Comparison of ENCODE assay signal across 19 cellular contexts in genomic region chr6:13679996-13680395, GRCh38. TPM values are rescaled to one million over a fixed set of nuclear protein-coding genes. Genes with fewer than 3 reads are reported as not detected.
DNase-seq lines count a peak whose midpoint lies in the region; ATAC-seq and TF ChIP-seq lines count a peak whose summit lies in the region.
"Had no signal": no experiment of that assay in that cellular context is flagged by ENCODE, and none has a peak within 500 bp of the region (broad histone marks: within the 10 kb centered on the region; RNA-seq: fewer than 3 reads in every experiment).

No MANE protein-coding gene starts in this region.

- no peak overlapping the region for H3K27ac Mint-ChIP-seq in T-helper 2 cell treated with Interferon-gamma antibody and Interleukin-4, amounts not matched to agents 5 μg/mL and 100 μg/mL, for 36 hours
- peak overlapping the region; percentile 22 to 93 (median 51) for H3K27ac Mint-ChIP-seq in CD4-positive, CD25-positive, alpha-beta regulatory T cell
- H3K27ac Mint-ChIP-seq in activated naive CD8-positive, alpha-beta T cell treated with anti-CD3 and anti-CD28 coated beads, Interleukin-2, amount 10 ng/mL, durations not matched to agents 7 days and 5 days = peak overlapping the region; percentile 14
- H3K27ac Mint-ChIP-seq: H9 had no signal

- H3K4me3 Mint-ChIP-seq in T-helper 2 cell treated with Interferon-gamma antibody and Interleukin-4, amounts not matched to agents 5 μg/mL and 100 μg/mL, for 36 hours = peak overlapping the region; percentile 20
- peak overlapping the region in 3 of 4 donors; percentile 20 to 83 (median 24) for H3K4me3 Mint-ChIP-seq in CD4-positive, CD25-positive, alpha-beta regulatory T cell
- no peak overlapping the region for H3K4me3 Mint-ChIP-seq in activated naive CD8-positive, alpha-beta T cell treated with anti-CD3 and anti-CD28 coated beads, Interleukin-2, amount 10 ng/mL, durations not matched to agents 7 days and 5 days
- H3K4me3 Mint-ChIP-seq: H9 had no signal

- H3K9me3 Mint-ChIP-seq in T-helper 2 cell treated with Interferon-gamma antibody and Interleukin-4, amounts not matched to agents 5 μg/mL and 100 μg/mL, for 36 hours = peaks cover 30% of the 10 kb centered on the region
- H3K9me3 Mint-ChIP-seq in CD4-positive, CD25-positive, alpha-beta regulatory T cell = peaks cover 0 to 10% (median 6%) of the 10 kb centered on the region in 7 donors
- peaks cover 7% of the 10 kb centered on the region for H3K9me3 Mint-ChIP-seq in activated naive CD8-positive, alpha-beta T cell treated with anti-CD3 and anti-CD28 coated beads, Interleukin-2, amount 10 ng/mL, durations not matched to agents 7 days and 5 days

- POLR2A ChIA-PET in HEK293 (lab: Yijun Ruan, JAX) = interaction anchor here (1.0 kb wide), 1 partner anchor 63 kb away, joined by 3 read pairs; no protein-coding TSS in a partner anchor
- POLR2A ChIA-PET in activated naive CD8-positive, alpha-beta T cell treated with anti-CD3 and anti-CD28 coated beads, Interleukin-2, amount 10 ng/mL, durations not matched to agents 7 days and 5 days (lab: Charles Lee) = interaction anchor here (1.2 to 2.4 kb wide), 2 partner anchors 10 to 31 kb away, joined by 4 to 16 read pairs; partner anchors contain the start of gene RANBP9

- H3K27me3 ChIP-seq in CD4-positive, CD25-positive, alpha-beta regulatory T cell (ENCODE audit: control insufficient read depth, insufficient read depth, low read length) = no peaks in the 10 kb centered on the region
- H3K27me3 ChIP-seq: BE2C had no signal

- H3K36me3 ChIP-seq in CD4-positive, CD25-positive, alpha-beta regulatory T cell (ENCODE audit: control insufficient read depth, insufficient read depth, low read length) = peaks cover 5% of the 10 kb centered on the region
- peaks cover 0 to 5% of the 10 kb centered on the region in 2 experiments; a peak in 1 of 3 replicates for H3K36me3 ChIP-seq in HEK293 (ENCODE audit: control insufficient read depth in 2 of 2, insufficient read depth in 1 of 2, low read length in 2 of 2)
- H3K36me3 ChIP-seq: BE2C had no signal

- no peak for ATAC-seq in CD4-positive, CD25-positive, alpha-beta regulatory T cell (ENCODE audit: low read depth in 2 of 2)
- ATAC-seq in activated naive CD8-positive, alpha-beta T cell treated with anti-CD3 and anti-CD28 coated beads, Interleukin-2, amount 10 ng/mL, durations not matched to agents 7 days and 5 days (ENCODE audit: low read depth) = no peak
- ATAC-seq in GM21360 (IDR thresholded peaks at IDR 0.05; ENCODE audit: unreplicated experiment) = no peak
- ATAC-seq: PC-3 had no signal

- peak overlapping the region; percentile 86 for H3K27ac ChIP-seq in CD4-positive, CD25-positive, alpha-beta regulatory T cell (ENCODE audit: insufficient read depth, low read length, poor library complexity, severe bottlenecking)
- H3K27ac ChIP-seq in HEK293 (ENCODE audit: extremely low read depth, low read depth, low read length) = no peak overlapping the region
- H3K27ac ChIP-seq: HL-60 had no signal

- peaks cover 7 to 9% of the 10 kb centered on the region in 2 experiments for H3K9me3 ChIP-seq in CD4-positive, CD25-positive, alpha-beta regulatory T cell (ENCODE audit: control insufficient read depth in 2 of 2, low read length in 2 of 2)
- no peaks in the 10 kb centered on the region for H3K9me3 ChIP-seq in HEK293 (ENCODE audit: control insufficient read depth, insufficient read depth, low read depth, low read length)
- H3K9me3 ChIP-seq: BE2C had no signal

- H3K36me3 Mint-ChIP-seq in T-helper 2 cell treated with Interferon-gamma antibody and Interleukin-4, amounts not matched to agents 5 μg/mL and 100 μg/mL, for 36 hours (ENCODE audit: low read depth) = peaks cover 44% of the 10 kb centered on the region
- peaks cover 11% of the 10 kb centered on the region for H3K36me3 Mint-ChIP-seq in CD4-positive, CD25-positive, alpha-beta regulatory T cell
- H3K36me3 Mint-ChIP-seq in activated naive CD8-positive, alpha-beta T cell treated with anti-CD3 and anti-CD28 coated beads, Interleukin-2, amount 10 ng/mL, durations not matched to agents 7 days and 5 days = peaks cover 38% of the 10 kb centered on the region

- peaks cover 53% of the 10 kb centered on the region for H3K4me1 ChIP-seq in CD4-positive, CD25-positive, alpha-beta regulatory T cell (ENCODE audit: control insufficient read depth, insufficient read depth, low read length, poor library complexity, severe bottlenecking)
- H3K4me1 ChIP-seq in HEK293 (ENCODE audit: control insufficient read depth, insufficient read depth, low read length) = peaks cover 10% of the 10 kb centered on the region
- H3K4me1 ChIP-seq: BE2C had no signal

- peaks cover 41% of the 10 kb centered on the region for H3K4me1 Mint-ChIP-seq in T-helper 2 cell treated with Interferon-gamma antibody and Interleukin-4, amounts not matched to agents 5 μg/mL and 100 μg/mL, for 36 hours (ENCODE audit: low read depth)
- H3K4me1 Mint-ChIP-seq in CD4-positive, CD25-positive, alpha-beta regulatory T cell = peaks cover 44 to 80% (median 67%) of the 10 kb centered on the region in 4 donors
- peaks cover 29% of the 10 kb centered on the region for H3K4me1 Mint-ChIP-seq in activated naive CD8-positive, alpha-beta T cell treated with anti-CD3 and anti-CD28 coated beads, Interleukin-2, amount 10 ng/mL, durations not matched to agents 7 days and 5 days

- H3K27me3 Mint-ChIP-seq in T-helper 2 cell treated with Interferon-gamma antibody and Interleukin-4, amounts not matched to agents 5 μg/mL and 100 μg/mL, for 36 hours (ENCODE audit: low read depth) = no peaks in the 10 kb centered on the region
- no peaks in the 10 kb centered on the region for H3K27me3 Mint-ChIP-seq in CD4-positive, CD25-positive, alpha-beta regulatory T cell
- H3K27me3 Mint-ChIP-seq in activated naive CD8-positive, alpha-beta T cell treated with anti-CD3 and anti-CD28 coated beads, Interleukin-2, amount 10 ng/mL, durations not matched to agents 7 days and 5 days = no peaks in the 10 kb centered on the region

- CTCF ChIA-PET in HEK293 (lab: Yijun Ruan, JAX) = interaction anchor here (0.6 to 1.2 kb wide), 2 partner anchors 33 to 487 kb away, joined by 4 read pairs; no protein-coding TSS in a partner anchor

- no peak overlapping the region for H3K4me3 ChIP-seq in CD4-positive, CD25-positive, alpha-beta regulatory T cell (ENCODE audit: low read depth, low read length)
- H3K4me3 ChIP-seq in HEK293 (ENCODE audit: low read depth, low read length) = no peak overlapping the region

- no peak for TF ChIP-seq CTCF in HEK293 (tag by site-specific recombination; IDR thresholded peaks at IDR 0.05)

- no peak for DNase-seq in T-helper 2 cell treated with Interferon-gamma antibody and Interleukin-4, amounts not matched to agents 5 μg/mL and 100 μg/mL, for 36 hours (ENCODE audit: low spot score)
- DNase-seq in T-helper 2 cell (no peak), OCI-M2 (lab: John Stamatoyannopoulos, UW; ENCODE audit: unreplicated experiment) (no peak), NCI-H446 (lab: John Stamatoyannopoulos, UW) (no peak)
- DNase-seq in CD4-positive, CD25-positive, alpha-beta regulatory T cell = no peak
- DNase-seq in activated naive CD8-positive, alpha-beta T cell treated with anti-CD3 and anti-CD28 coated beads, Interleukin-2, amount 10 ng/mL, durations not matched to agents 7 days and 5 days = no peak
- DNase-seq: BE2C, H9, Karpas-422, NCI-H1417 treated with DMSO at 0.1 percent for 48 hours, NCI-H187 treated with DMSO at 0.1 percent for 48 hours, NCI-H2227 treated with DMSO at 0.1 percent for 48 hours, NCI-H524, PC-3, RPMI8226, SHP77 treated with DMSO at 0.1 percent for 48 hours had no signal

TF ChIP-seq in HEK293, 187 proteins besides CTCF, POLR2A, EP300 and RAD21:
- peak; percentile 96 for TF ChIP-seq ZNF133 (tag by site-specific recombination; IDR thresholded peaks at IDR 0.05)
- TF ChIP-seq ZNF530 (tag by site-specific recombination; IDR thresholded peaks at IDR 0.05; ENCODE audit: low read depth) = no peak

RNA-seq across cellular contexts. Expression of gene RANBP9, which starts 31.6 kb away (rescaled TPM):
- total RNA-seq in CD4-positive, CD25-positive, alpha-beta regulatory T cell = 85.5 TPM
- polyA plus RNA-seq in CD4-positive, CD25-positive, alpha-beta regulatory T cell = 10 to 100 TPM in 2 of 4 donors, 1 to 10 TPM in 2; 5.6 to 11.1 (median 8.8) TPM
- total RNA-seq in activated naive CD8-positive, alpha-beta T cell treated with anti-CD3 and anti-CD28 coated beads, Interleukin-2, amount 10 ng/mL, durations not matched to agents 7 days and 5 days = 10 to 100 TPM; 55.3 to 56.3 TPM
